In genomic region chr17:66443601-66444000, GRCh38 we compare ENCODE assay signal across 26 cellular contexts.
DNase-seq lines count a peak whose midpoint lies in the region; ATAC-seq and TF ChIP-seq lines count a peak whose summit lies in the region.
"Had no signal": no experiment of that assay in that cellular context is flagged by ENCODE, and none has a peak within 500 bp of the region (broad histone marks: within the 10 kb centered on the region; RNA-seq: fewer than 3 reads in every experiment).

No MANE protein-coding gene starts in this region.

- H3K4me1 Mint-ChIP-seq in activated CD4-positive, alpha-beta T cell treated with anti-CD3 and anti-CD28 coated beads, Interleukin-2, amount 10 ng/mL, durations not matched to agents 24 days and 14 days = peaks cover 36% of the 10 kb centered on the region
- H3K4me1 Mint-ChIP-seq in activated CD4-positive, alpha-beta T cell treated with anti-CD3 and anti-CD28 coated beads for 36 hours = peaks cover 66% of the 10 kb centered on the region
- peaks cover 35% of the 10 kb centered on the region for H3K4me1 Mint-ChIP-seq in activated T-helper 17 cell treated with anti-CD3 and anti-CD28 coated beads, Interleukin-2, amount 50 U/mL, for 72 hours
- peaks cover 13% of the 10 kb centered on the region for H3K4me1 Mint-ChIP-seq in nephron progenitor cell
- peaks cover 44% of the 10 kb centered on the region for H3K4me1 Mint-ChIP-seq in activated T-helper 1 cell treated with anti-CD3 and anti-CD28 coated beads, Interleukin-12 subunit alpha, Interleukin-12 subunit beta, Interleukin-2, Interleukin-4 antibody, amounts not matched to agents 30 ng/mL and 10 ng/mL and 1 ng/mL, durations not matched to agents 14 hours and 24 hours and 36 hours (ENCODE audit: low read depth)

- peaks cover 14% of the 10 kb centered on the region for H3K79me2 ChIP-seq in DOHH2 (ENCODE audit: control insufficient read depth, low read length)

- intact Hi-C loops in activated CD4-positive, alpha-beta T cell treated with anti-CD3 and anti-CD28 coated beads, Interleukin-2, amount 10 ng/mL, durations not matched to agents 24 days and 14 days (cut with micrococcal nuclease) = no loop called here
- intact Hi-C loops in activated CD4-positive, alpha-beta T cell treated with anti-CD3 and anti-CD28 coated beads for 36 hours (cut with DNase I, micrococcal nuclease) = no loop called here
- intact Hi-C loops in uterus (cut with DNase I; ENCODE audit: low total_unique reads) (no loop called here), left ventricle myocardium inferior (cut with micrococcal nuclease) (no loop called here)
- intact Hi-C loops in activated T-helper 1 cell treated with anti-CD3 and anti-CD28 coated beads, Interleukin-12 subunit alpha, Interleukin-12 subunit beta, Interleukin-2, Interleukin-4 antibody, amounts not matched to agents 30 ng/mL and 10 ng/mL and 1 ng/mL, durations not matched to agents 14 hours and 24 hours and 36 hours (cut with micrococcal nuclease) = no loop called here

- no peak overlapping the region for H3K4me3 Mint-ChIP-seq in activated CD4-positive, alpha-beta T cell treated with anti-CD3 and anti-CD28 coated beads, Interleukin-2, amount 10 ng/mL, durations not matched to agents 24 days and 14 days
- H3K4me3 Mint-ChIP-seq in activated CD4-positive, alpha-beta T cell treated with anti-CD3 and anti-CD28 coated beads for 36 hours = no peak overlapping the region
- H3K4me3 Mint-ChIP-seq in activated T-helper 17 cell treated with anti-CD3 and anti-CD28 coated beads, Interleukin-2, amount 50 U/mL, for 72 hours = no peak overlapping the region
- no peak overlapping the region for H3K4me3 Mint-ChIP-seq in nephron progenitor cell
- no peak overlapping the region for H3K4me3 Mint-ChIP-seq in activated T-helper 1 cell treated with anti-CD3 and anti-CD28 coated beads, Interleukin-12 subunit alpha, Interleukin-12 subunit beta, Interleukin-2, Interleukin-4 antibody, amounts not matched to agents 30 ng/mL and 10 ng/mL and 1 ng/mL, durations not matched to agents 14 hours and 24 hours and 36 hours
- H3K4me3 Mint-ChIP-seq: GM23338, HFFc6 had no signal

- H3K27me3 ChIP-seq in DOHH2 (ENCODE audit: control insufficient read depth, low read length) (no peaks in the 10 kb centered on the region), uterus (no peaks in the 10 kb centered on the region), left ventricle myocardium inferior (ENCODE audit: low read depth) (no peaks in the 10 kb centered on the region)

- peak overlapping the region; percentile 98 for H3K4me2 ChIP-seq in DOHH2 (ENCODE audit: low read length)
- H3K4me2 ChIP-seq: GM23338 had no signal

- no peak for DNase-seq in activated CD4-positive, alpha-beta T cell treated with anti-CD3 and anti-CD28 coated beads, Interleukin-2, amount 10 ng/mL, durations not matched to agents 24 days and 14 days
- no peak for DNase-seq in activated CD4-positive, alpha-beta T cell treated with anti-CD3 and anti-CD28 coated beads for 36 hours
- DNase-seq in nephron progenitor cell = no peak
- DNase-seq in uterus = no peak
- no peak for DNase-seq in activated T-helper 1 cell treated with anti-CD3 and anti-CD28 coated beads, Interleukin-12 subunit alpha, Interleukin-12 subunit beta, Interleukin-2, Interleukin-4 antibody, amounts not matched to agents 30 ng/mL and 10 ng/mL and 1 ng/mL, durations not matched to agents 14 hours and 24 hours and 36 hours (ENCODE audit: low spot score)
- DNase-seq in left ventricle myocardium inferior = no peak
- DNase-seq: 8988T; ACHN; C1 segment of cervical spinal cord; CD4-positive, alpha-beta memory T cell; COR-L47; EL; GDM1; HFFc6; KBM-7; NCI-H1048; NCI-H1417; NCI-H1694; NCI-H2227 treated with DMSO at 0.1 percent for 48 hours; NCI-H526 treated with DMSO at 0.1 percent for 48 hours had no signal

- H3K4me3 ChIP-seq in DOHH2 (ENCODE audit: low read length) (peak overlapping the region; percentile 74; the same call in 1 of the 2 replicates), uterus (no peak overlapping the region), left ventricle myocardium inferior (no peak overlapping the region)
- H3K4me3 ChIP-seq: GM12878, GM23338, HAP-1 had no signal

- POLR2A ChIA-PET in activated CD4-positive, alpha-beta T cell treated with anti-CD3 and anti-CD28 coated beads for 36 hours (lab: Charles Lee) = no interaction called here

- TF ChIP-seq CTCF in DOHH2 (IDR thresholded peaks at IDR 0.05; ENCODE audit: low read depth, low read length, poor library complexity, severe bottlenecking) = no peak
- TF ChIP-seq CTCF in nephron progenitor cell (IDR thresholded peaks at IDR 0.05) = no peak
- no peak for TF ChIP-seq CTCF in uterus (IDR thresholded peaks at IDR 0.05)
- TF ChIP-seq CTCF in left ventricle myocardium inferior (IDR thresholded peaks at IDR 0.05; ENCODE audit: borderline replicate concordance) = no peak

- H3K27ac ChIP-seq in DOHH2 (ENCODE audit: low read depth, low read length) (peak overlapping the region; percentile 97), uterus (no peak overlapping the region), left ventricle myocardium inferior (replicated peaks) (no peak overlapping the region)

- H3F3A ChIP-seq in DOHH2 (ENCODE audit: control insufficient read depth, insufficient read depth) = peaks cover 18% of the 10 kb centered on the region

- CTCF ChIA-PET in activated CD4-positive, alpha-beta T cell treated with anti-CD3 and anti-CD28 coated beads for 36 hours (lab: Charles Lee) = interaction anchor here (0.6 kb wide), 1 partner anchor 20 kb away, joined by 3 read pairs; no protein-coding TSS in a partner anchor

- H3K9me2 ChIP-seq in DOHH2 (replicated peaks; ENCODE audit: control insufficient read depth, low read length) = no peaks in the 10 kb centered on the region

- ATAC-seq in activated CD4-positive, alpha-beta T cell treated with anti-CD3 and anti-CD28 coated beads for 36 hours = no peak
- ATAC-seq in activated T-helper 17 cell treated with anti-CD3 and anti-CD28 coated beads, Interleukin-2, amount 50 U/mL, for 72 hours (replicated peaks) = no peak
- ATAC-seq: GM12878, GM23338, SK-N-SH treated with all-trans-retinoic acid at 6 μM for 48 hours had no signal

- peaks cover 46% of the 10 kb centered on the region for H3K36me3 Mint-ChIP-seq in activated CD4-positive, alpha-beta T cell treated with anti-CD3 and anti-CD28 coated beads, Interleukin-2, amount 10 ng/mL, durations not matched to agents 24 days and 14 days (ENCODE audit: low read depth)
- H3K36me3 Mint-ChIP-seq in activated CD4-positive, alpha-beta T cell treated with anti-CD3 and anti-CD28 coated beads for 36 hours (ENCODE audit: low read depth) = peaks cover 35% of the 10 kb centered on the region
- H3K36me3 Mint-ChIP-seq in activated T-helper 17 cell treated with anti-CD3 and anti-CD28 coated beads, Interleukin-2, amount 50 U/mL, for 72 hours (ENCODE audit: low read depth) = peaks cover 41% of the 10 kb centered on the region
- no peaks in the 10 kb centered on the region for H3K36me3 Mint-ChIP-seq in nephron progenitor cell (ENCODE audit: low read depth)
- H3K36me3 Mint-ChIP-seq in activated T-helper 1 cell treated with anti-CD3 and anti-CD28 coated beads, Interleukin-12 subunit alpha, Interleukin-12 subunit beta, Interleukin-2, Interleukin-4 antibody, amounts not matched to agents 30 ng/mL and 10 ng/mL and 1 ng/mL, durations not matched to agents 14 hours and 24 hours and 36 hours (ENCODE audit: low read depth) = peaks cover 27% of the 10 kb centered on the region

- peaks cover 92% of the 10 kb centered on the region for H3K4me1 ChIP-seq in DOHH2 (ENCODE audit: control insufficient read depth, low read length)
- H3K4me1 ChIP-seq in uterus = no peaks in the 10 kb centered on the region
- H3K4me1 ChIP-seq in left ventricle myocardium inferior = no peaks in the 10 kb centered on the region
- H3K4me1 ChIP-seq: HAP-1 had no signal

- H3K27ac Mint-ChIP-seq in activated CD4-positive, alpha-beta T cell treated with anti-CD3 and anti-CD28 coated beads, Interleukin-2, amount 10 ng/mL, durations not matched to agents 24 days and 14 days = peak overlapping the region; percentile 61
- H3K27ac Mint-ChIP-seq in activated CD4-positive, alpha-beta T cell treated with anti-CD3 and anti-CD28 coated beads for 36 hours = no peak overlapping the region
- peak overlapping the region; percentile 81 for H3K27ac Mint-ChIP-seq in activated T-helper 17 cell treated with anti-CD3 and anti-CD28 coated beads, Interleukin-2, amount 50 U/mL, for 72 hours
- H3K27ac Mint-ChIP-seq in nephron progenitor cell = peak overlapping the region; percentile 14
- no peak overlapping the region for H3K27ac Mint-ChIP-seq in activated T-helper 1 cell treated with anti-CD3 and anti-CD28 coated beads, Interleukin-12 subunit alpha, Interleukin-12 subunit beta, Interleukin-2, Interleukin-4 antibody, amounts not matched to agents 30 ng/mL and 10 ng/mL and 1 ng/mL, durations not matched to agents 14 hours and 24 hours and 36 hours
- H3K27ac Mint-ChIP-seq: GM23338, HFFc6 had no signal

- no peaks in the 10 kb centered on the region for H3K9me3 Mint-ChIP-seq in activated CD4-positive, alpha-beta T cell treated with anti-CD3 and anti-CD28 coated beads, Interleukin-2, amount 10 ng/mL, durations not matched to agents 24 days and 14 days
- no peaks in the 10 kb centered on the region for H3K9me3 Mint-ChIP-seq in activated CD4-positive, alpha-beta T cell treated with anti-CD3 and anti-CD28 coated beads for 36 hours (ENCODE audit: low read depth)
- H3K9me3 Mint-ChIP-seq in activated T-helper 17 cell treated with anti-CD3 and anti-CD28 coated beads, Interleukin-2, amount 50 U/mL, for 72 hours = no peaks in the 10 kb centered on the region
- no peaks in the 10 kb centered on the region for H3K9me3 Mint-ChIP-seq in nephron progenitor cell
- no peaks in the 10 kb centered on the region for H3K9me3 Mint-ChIP-seq in activated T-helper 1 cell treated with anti-CD3 and anti-CD28 coated beads, Interleukin-12 subunit alpha, Interleukin-12 subunit beta, Interleukin-2, Interleukin-4 antibody, amounts not matched to agents 30 ng/mL and 10 ng/mL and 1 ng/mL, durations not matched to agents 14 hours and 24 hours and 36 hours
- H3K9me3 Mint-ChIP-seq: GM23338, HFFc6 had no signal

- no peaks in the 10 kb centered on the region for H3K27me3 Mint-ChIP-seq in activated CD4-positive, alpha-beta T cell treated with anti-CD3 and anti-CD28 coated beads, Interleukin-2, amount 10 ng/mL, durations not matched to agents 24 days and 14 days
- H3K27me3 Mint-ChIP-seq in activated CD4-positive, alpha-beta T cell treated with anti-CD3 and anti-CD28 coated beads for 36 hours = no peaks in the 10 kb centered on the region
- no peaks in the 10 kb centered on the region for H3K27me3 Mint-ChIP-seq in activated T-helper 17 cell treated with anti-CD3 and anti-CD28 coated beads, Interleukin-2, amount 50 U/mL, for 72 hours
- H3K27me3 Mint-ChIP-seq in nephron progenitor cell (ENCODE audit: low read depth, poor library complexity) = peaks cover 13% of the 10 kb centered on the region
- no peaks in the 10 kb centered on the region for H3K27me3 Mint-ChIP-seq in activated T-helper 1 cell treated with anti-CD3 and anti-CD28 coated beads, Interleukin-12 subunit alpha, Interleukin-12 subunit beta, Interleukin-2, Interleukin-4 antibody, amounts not matched to agents 30 ng/mL and 10 ng/mL and 1 ng/mL, durations not matched to agents 14 hours and 24 hours and 36 hours (ENCODE audit: insufficient read depth)
- H3K27me3 Mint-ChIP-seq: CD4-positive, alpha-beta memory T cell had no signal

- 0 out of 2 replicates have a peak, but pooled peaks cover 6% of the 10 kb centered on the region for H3K36me3 ChIP-seq in DOHH2 (ENCODE audit: control insufficient read depth, low read length)
- no peaks in the 10 kb centered on the region for H3K36me3 ChIP-seq in uterus
- H3K36me3 ChIP-seq in left ventricle myocardium inferior = no peaks in the 10 kb centered on the region
- H3K36me3 ChIP-seq: HAP-1 had no signal

- no peak for TF ChIP-seq POLR2A in uterus (IDR thresholded peaks at IDR 0.05)

- H4K20me1 ChIP-seq in DOHH2 (ENCODE audit: control insufficient read depth, insufficient read depth, low read depth, low read length) = no peaks in the 10 kb centered on the region

- no peaks in the 10 kb centered on the region for H3K9me3 ChIP-seq in DOHH2 (ENCODE audit: control insufficient read depth, insufficient read depth, low read length)
- no peaks in the 10 kb centered on the region for H3K9me3 ChIP-seq in uterus
- H3K9me3 ChIP-seq in left ventricle myocardium inferior (replicated peaks) = no peaks in the 10 kb centered on the region
- H3K9me3 ChIP-seq: HAP-1 had no signal

Comparison
In these comparisons a context has a peak if more than half of its experiments do, and no peak if none do; other contexts are left out.
1. H3K27ac Mint-ChIP-seq: peak in activated CD4-positive, alpha-beta T cell treated with anti-CD3 and anti-CD28 coated beads, Interleukin-2, amount 10 ng/mL, durations not matched to agents 24 days and 14 days (single experiment), activated T-helper 17 cell treated with anti-CD3 and anti-CD28 coated beads, Interleukin-2, amount 50 U/mL, for 72 hours (single experiment) and nephron progenitor cell (single experiment); none in activated CD4-positive, alpha-beta T cell treated with anti-CD3 and anti-CD28 coated beads for 36 hours (single experiment) and activated T-helper 1 cell treated with anti-CD3 and anti-CD28 coated beads, Interleukin-12 subunit alpha, Interleukin-12 subunit beta, Interleukin-2, Interleukin-4 antibody, amounts not matched to agents 30 ng/mL and 10 ng/mL and 1 ng/mL, durations not matched to agents 14 hours and 24 hours and 36 hours (single experiment).